In the genomic region with DNA sequence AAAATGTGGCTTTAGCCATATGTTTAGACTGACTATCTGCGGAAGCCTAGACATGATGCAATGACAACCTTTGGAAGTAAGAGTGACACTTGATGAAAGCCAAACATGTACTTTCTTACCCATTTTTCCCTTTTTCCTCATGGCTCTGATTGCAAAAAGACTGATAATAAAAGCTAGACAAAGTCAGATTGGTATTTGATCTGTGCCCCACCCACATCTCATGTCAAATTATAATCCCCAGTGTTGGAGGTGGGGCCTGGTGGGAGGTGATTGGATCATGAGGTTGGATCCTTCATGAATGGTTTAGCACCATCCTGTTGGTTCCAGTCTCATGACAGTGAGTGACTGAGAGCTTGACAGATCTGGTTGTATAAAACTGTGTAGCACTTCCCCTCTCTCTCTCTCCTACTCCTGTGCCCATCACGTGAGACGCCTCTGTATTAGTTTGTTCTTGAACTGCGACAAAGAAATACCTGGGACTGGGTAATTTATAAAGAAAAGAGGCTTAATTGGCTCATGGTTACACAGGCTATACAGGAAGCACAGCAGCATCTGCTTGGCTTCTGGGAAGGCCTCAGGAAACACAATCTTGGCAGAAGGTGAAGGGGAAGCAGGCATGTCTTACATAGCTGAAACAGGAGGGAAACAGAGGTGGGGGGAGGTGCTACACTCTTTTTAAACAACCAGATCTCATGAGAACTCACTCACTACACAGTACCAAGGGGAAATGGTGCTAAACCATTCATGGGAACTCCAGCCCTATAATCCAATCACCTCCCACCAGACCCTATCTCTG, we compare ENCODE assay signal across 18 cellular contexts.
DNase-seq lines count a peak whose midpoint lies in the region; ATAC-seq, FAIRE-seq and TF ChIP-seq lines count a peak whose summit lies in the region.
"Had no signal": no experiment of that assay in that cellular context is flagged by ENCODE, and none has a peak within 500 bp of the region (broad histone marks: within the 10 kb centered on the region; RNA-seq: fewer than 3 reads in every experiment).

No MANE protein-coding gene starts in this region.

- intact Hi-C loops in left ventricle myocardium inferior (cut with micrococcal nuclease): no loop called here

- WGBS in upper lobe of left lung, 2 donors: 38 to 54% methylated on average over 4 of the region's 4 CpGs

- TF ChIP-seq CTCF in bronchial epithelial cell (IDR thresholded peaks at IDR 0.05; ENCODE audit: insufficient read depth, low read length, severe bottlenecking) (no peak), left ventricle myocardium inferior (IDR thresholded peaks at IDR 0.05; ENCODE audit: borderline replicate concordance) (no peak), omental fat pad (IDR thresholded peaks at IDR 0.05) (no peak), upper lobe of left lung (IDR thresholded peaks at IDR 0.05) (no peak)

- peaks cover 23% of the 10 kb centered on the region for H3K4me1 ChIP-seq in left ventricle myocardium inferior
- peaks cover 18 to 24% (median 22%) of the 10 kb centered on the region in 4 donors for H3K4me1 ChIP-seq in upper lobe of left lung
- H3K4me1 ChIP-seq: pancreas had no signal

- H3K36me3 ChIP-seq in bronchial epithelial cell (ENCODE audit: control insufficient read depth, insufficient read depth, low read length): no peaks in the 10 kb centered on the region
- no peaks in the 10 kb centered on the region for H3K36me3 ChIP-seq in left ventricle myocardium inferior
- H3K36me3 ChIP-seq in upper lobe of left lung: no peaks in the 10 kb centered on the region
- H3K36me3 ChIP-seq: cardiac muscle cell, pancreas, SJSA1 had no signal

- FAIRE-seq in bronchial epithelial cell (lab: Jason Lieb, UNC): peak; percentile 82
- FAIRE-seq: frontal cortex, GM18507, pancreas had no signal

- H3K27me3 ChIP-seq in bronchial epithelial cell (ENCODE audit: control insufficient read depth, insufficient read depth, low read length): no peaks in the 10 kb centered on the region
- H3K27me3 ChIP-seq in left ventricle myocardium inferior (ENCODE audit: low read depth): no peaks in the 10 kb centered on the region
- H3K27me3 ChIP-seq in upper lobe of left lung: no peaks in the 10 kb centered on the region
- H3K27me3 ChIP-seq: cardiac muscle cell, pancreas, SJSA1 had no signal

- H3K9me3 ChIP-seq in left ventricle myocardium inferior (replicated peaks) (no peaks in the 10 kb centered on the region), upper lobe of left lung (no peaks in the 10 kb centered on the region)
- H3K9me3 ChIP-seq: pancreas, SJSA1 had no signal

- H3K27ac ChIP-seq in left ventricle myocardium inferior (replicated peaks) (peak overlapping the region; percentile 67), upper lobe of left lung (peak overlapping the region; percentile 42 to 73 (median 64))
- H3K27ac ChIP-seq: cardiac muscle cell, pancreas, SJSA1 had no signal

- TF ChIP-seq POLR2A in upper lobe of left lung (IDR thresholded peaks at IDR 0.05): no peak

- H3K4me3 ChIP-seq in bronchial epithelial cell (ENCODE audit: low read depth, low read length) (no peak overlapping the region), left ventricle myocardium inferior (no peak overlapping the region), upper lobe of left lung (no peak overlapping the region)
- H3K4me3 ChIP-seq: cardiac muscle cell, pancreas, SJSA1 had no signal

- DNase-seq in bronchial epithelial cell (ENCODE audit: low read depth) (no peak), left ventricle myocardium inferior (no peak), omental fat pad (ENCODE audit: low spot score) (no peak), upper lobe of left lung (peak in 1 of 2 donors; percentile 29), SIG-M5 treated with dmso at 0.1 percent for 504 hours (lab: John Stamatoyannopoulos, UW; ENCODE audit: unreplicated experiment) (no peak), HuH-7.5 (ENCODE audit: low spot score) (no peak)
- no peak for DNase-seq in activated CD4-positive, alpha-beta T cell treated with anti-CD3 and anti-CD28 coated beads, Interleukin-2, amount 50 U/mL, for 48 hours
- DNase-seq: activated CD4-positive, alpha-beta T cell treated with anti-CD3 and anti-CD28 coated beads, Interleukin-2, amount 50 U/mL, for 4 hours; activated naive CD8-positive, alpha-beta T cell treated with anti-CD3 and anti-CD28 coated beads for 36 hours; activated T-cell treated with anti-CD3 and anti-CD28 coated beads, Interleukin-2, amount 50 U/mL, for 48 hours; C1 segment of cervical spinal cord; DMS53; NCI-H1092 treated with DMSO at 0.1 percent for 48 hours; pancreas had no signal

- no peak for TF ChIP-seq EP300 in upper lobe of left lung (IDR thresholded peaks at IDR 0.05)

- ATAC-seq in omental fat pad (ENCODE audit: low FRiP score) (peak; percentile 21), upper lobe of left lung (ENCODE audit: low FRiP score in 2 of 2) (peak in 1 of 2 donors; percentile 31)
